8 cellular contexts compared by ENCODE assay signal in the genomic region with DNA sequence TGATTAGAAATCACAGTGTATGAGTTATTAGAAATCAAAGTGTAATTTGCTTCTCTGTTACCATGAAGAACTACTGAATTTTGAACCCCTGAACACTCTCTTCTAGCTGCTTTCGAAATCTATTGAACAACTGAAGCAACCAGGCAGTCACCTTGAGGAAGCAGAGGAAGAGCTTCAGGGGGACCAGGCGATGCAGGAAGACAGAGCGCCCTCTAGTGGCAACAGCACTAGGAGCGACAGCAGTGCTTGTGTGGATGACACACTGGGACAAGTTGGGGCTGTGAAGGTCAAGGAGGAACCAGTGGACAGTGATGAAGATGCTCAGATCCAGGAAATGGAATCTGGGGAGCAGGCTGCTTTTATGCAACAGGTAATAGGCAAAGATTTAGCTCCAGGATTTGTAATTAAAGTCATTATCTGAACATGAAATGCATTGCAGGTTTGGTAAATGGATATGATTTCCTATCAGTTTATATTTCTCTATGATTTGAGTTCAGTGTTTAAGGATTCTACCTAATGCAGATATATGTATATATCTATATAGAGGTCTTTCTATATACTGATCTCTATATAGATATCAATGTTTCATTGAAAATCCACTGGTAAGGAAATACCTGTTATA.
DNase-seq lines count a peak whose midpoint lies in the region; ATAC-seq and TF ChIP-seq lines count a peak whose summit lies in the region.

No MANE protein-coding gene starts in this region.

- DNase-seq in DMS 273 treated with DMSO at 0.1 percent for 48 hours (lab: John Stamatoyannopoulos, UW) = peak; percentile 54
- DNase-seq in NT2/D1 (ENCODE audit: low read depth, low spot score) = peak; percentile 90
- peak; percentile 22 for DNase-seq in activated CD8-positive, alpha-beta memory T cell treated with anti-CD3 and anti-CD28 coated beads for 4 hours (ENCODE audit: low read depth in 2 of 2)
- DNase-seq in epithelial cell of esophagus (ENCODE audit: low read depth) = peak; percentile 83
- DNase-seq in myocyte (ENCODE audit: low read depth) = peak; percentile 88
- peak; percentile 31 to 35 for DNase-seq in stimulated activated CD8-positive, alpha-beta memory T cell treated with anti-CD3 and anti-CD28 coated beads, Interleukin-7, amount 100 ng/mL, for 4 hours (ENCODE audit: low read depth in 2 of 2)

- peak; percentile 99 for ATAC-seq in GM21367 (IDR thresholded peaks at IDR 0.05; ENCODE audit: unreplicated experiment)
- ATAC-seq in HG03575 (IDR thresholded peaks at IDR 0.05; ENCODE audit: extremely low read depth, insufficient number of reproducible peaks, low FRiP score, unreplicated experiment) = peak; percentile 86

- H3K9me3 ChIP-seq in NT2/D1 (ENCODE audit: insufficient read depth, low read length) = no peaks in the 10 kb centered on the region

- no peaks in the 10 kb centered on the region for H3K27me3 ChIP-seq in NT2/D1 (ENCODE audit: insufficient read depth, insufficient read length)

- peak; percentile 99 for TF ChIP-seq CTCF in epithelial cell of esophagus (IDR thresholded peaks at IDR 0.05; ENCODE audit: insufficient read depth, low read depth, low read length, missing control alignments)

- no peak overlapping the region for H3K4me3 ChIP-seq in NT2/D1 (ENCODE audit: insufficient read length, low read depth)
- H3K4me3 ChIP-seq in epithelial cell of esophagus (ENCODE audit: low read length) = no peak overlapping the region

- no peak overlapping the region for H3K9ac ChIP-seq in NT2/D1 (ENCODE audit: insufficient read length, low read depth)

- no peaks in the 10 kb centered on the region for H3K4me1 ChIP-seq in NT2/D1 (ENCODE audit: insufficient read depth, insufficient read length)

- H3K36me3 ChIP-seq in NT2/D1 (ENCODE audit: insufficient read depth, insufficient read length, low read length) = no peaks in the 10 kb centered on the region

Comparison
In these comparisons a context has a peak if more than half of its experiments do, and no peak if none do; other contexts are left out.
1. DNase-seq: peak in every context shown above with its lines; median percentile 90 in NT2/D1; 88 in myocyte; 83 in epithelial cell of esophagus; 54 in DMS 273 treated with DMSO at 0.1 percent for 48 hours; 33 in stimulated activated CD8-positive, alpha-beta memory T cell treated with anti-CD3 and anti-CD28 coated beads, Interleukin-7, amount 100 ng/mL, for 4 hours; 22 in activated CD8-positive, alpha-beta memory T cell treated with anti-CD3 and anti-CD28 coated beads for 4 hours.